In the genomic region with DNA sequence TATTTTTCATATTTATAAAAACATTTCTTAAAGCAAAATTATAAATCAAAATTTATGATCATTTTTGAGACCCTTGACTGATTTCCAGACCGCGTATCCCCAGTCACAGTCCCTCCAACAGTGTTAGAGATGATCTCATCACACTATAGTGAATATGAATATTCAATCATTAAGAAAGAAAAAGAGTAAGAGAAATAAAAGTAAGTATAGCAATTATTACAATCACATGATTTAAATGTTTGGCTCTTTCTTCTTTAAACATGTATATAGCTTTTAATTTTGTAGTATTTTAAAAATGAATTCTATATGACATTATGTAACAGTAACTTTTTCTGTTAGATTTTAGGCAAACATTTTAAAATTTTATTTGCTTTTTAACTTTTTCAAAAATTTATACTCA, we compare ENCODE assay signal across 20 cellular contexts.
"Had no signal": no experiment of that assay in that cellular context is flagged by ENCODE, and none has a peak within 500 bp of the region (broad histone marks: within the 10 kb centered on the region; RNA-seq: fewer than 3 reads in every experiment).

No MANE protein-coding gene starts in this region.

- H3K9me3 Mint-ChIP-seq: IgD-negative memory B cell had no signal

- H3K27me3 Mint-ChIP-seq: IgD-negative memory B cell had no signal

- H3K27ac Mint-ChIP-seq: IgD-negative memory B cell had no signal

- H3K4me2 ChIP-seq: SK-N-SH had no signal

- H3K9ac ChIP-seq: SK-N-SH had no signal

- H3K9me3 ChIP-seq: SK-N-SH had no signal

- H3K4me3 Mint-ChIP-seq: IgD-negative memory B cell had no signal

- DNase-seq: KBM-7, MV-4-11, NCI-H1048, NCI-H1105, NCI-H1417, NCI-H1436 treated with DMSO at 0.1 percent for 48 hours, NCI-H1694, NCI-H187 treated with DMSO at 0.1 percent for 48 hours, NCI-H2081, NCI-H2107, NCI-H2227 treated with DMSO at 0.1 percent for 48 hours, NCI-H446, NCI-H510A, NCI-H524 treated with DMSO at 0.1 percent for 48 hours, NCI-H69, NCI-H774, SHP77, SK-N-SH had no signal

- H3K27ac ChIP-seq: RWPE1 had no signal

- H3K36me3 Mint-ChIP-seq: IgD-negative memory B cell had no signal
